ENCODE assay signal across 9 cellular contexts in genomic region chr22:46614070-46614931, GRCh38. TPM values are rescaled to one million over a fixed set of nuclear protein-coding genes. Genes with fewer than 3 reads are reported as not detected.
DNase-seq lines count a peak whose midpoint lies in the region; ATAC-seq, FAIRE-seq and TF ChIP-seq lines count a peak whose summit lies in the region.
"Had no signal": no experiment of that assay in that cellular context is flagged by ENCODE, and none has a peak within 500 bp of the region (broad histone marks: within the 10 kb centered on the region; RNA-seq: fewer than 3 reads in every experiment).

No MANE protein-coding gene starts in this region.

- peak; percentile 55 for DNase-seq in GM18507 (ENCODE audit: extremely low spot score, insufficient read length, low read depth)
- peak; percentile 52 for DNase-seq in activated CD4-positive, CD25-positive, alpha-beta regulatory T cell treated with anti-CD3 and anti-CD28 coated beads, Interleukin-2, amount 50 U/mL, for 72 hours
- DNase-seq in GM12878 (ENCODE audit: low read depth, low spot score) = peak; percentile 70
- DNase-seq in stimulated activated CD4-positive, alpha-beta T cell treated with anti-CD3 and anti-CD28 coated beads, Interleukin-4, amount 100 ng/mL, for 48 hours (ENCODE audit: low read depth in 2 of 2) = peak; percentile 33 to 36
- no peak for DNase-seq in NCI-H446 treated with DMSO at 0.1 percent for 48 hours (lab: John Stamatoyannopoulos, UW)
- no peak for DNase-seq in SK-N-DZ (ENCODE audit: low spot score)
- DNase-seq in esophagus muscularis mucosa (ENCODE audit: extremely low spot score) = no peak
- DNase-seq in uterus = no peak

- TF ChIP-seq RAD21 in GM12878 (IDR thresholded peaks at IDR 0.05; ENCODE audit: insufficient read depth, low read depth, low read length) = no peak

- no peaks in the 10 kb centered on the region for H3K9me3 ChIP-seq in GM12878 (replicated peaks; ENCODE audit: control insufficient read depth, insufficient read depth, low read length)
- H3K9me3 ChIP-seq in esophagus muscularis mucosa = no peaks in the 10 kb centered on the region
- H3K9me3 ChIP-seq in uterus = no peaks in the 10 kb centered on the region

- RAD21 ChIA-PET in GM12878 (lab: Charles Lee; ENCODE audit: unreplicated experiment) = interaction anchor here (0.9 to 1.6 kb wide), 5 partner anchors 9 to 52 kb away, joined by 3 to 7 read pairs (median 4); no protein-coding TSS in a partner anchor

- 4% methylated on average over 30 of the region's 30 CpGs for WGBS in GM12878 (ENCODE audit: insufficient coverage, insufficient replicate concordance, low lambda C conversion rate, missing lambda C conversion rate)
- WGBS in esophagus muscularis mucosa = 76% methylated on average over 30 of the region's 30 CpGs

- H3K27ac ChIP-seq in GM12878 (ENCODE audit: control insufficient read depth, insufficient read depth) (peak overlapping the region; percentile 83), esophagus muscularis mucosa (replicated peaks in 1 of 4) (no peak overlapping the region), uterus (no peak overlapping the region)

- TF ChIP-seq CTCF in GM12878 (IDR thresholded peaks at IDR 0.05 in 2 of 3, conservative IDR thresholded peaks at IDR 0.05 in 1 of 3; ENCODE audit: control insufficient read depth in 2 of 3, extremely low read depth in 1 of 3, insufficient read depth in 1 of 3, low read depth in 3 of 3, low read length in 3 of 3) (no peak), esophagus muscularis mucosa (IDR thresholded peaks at IDR 0.05) (no peak), uterus (IDR thresholded peaks at IDR 0.05) (no peak)

- SMC1A ChIA-PET in GM12878 (lab: Charles Lee; ENCODE audit: uncharacterized antibody, unreplicated experiment) = interaction anchor here (0.6 to 1.3 kb wide), 5 partner anchors 22 to 387 kb away, joined by 3 to 4 read pairs (median 3); no protein-coding TSS in a partner anchor

- FAIRE-seq in GM18507 (lab: Jason Lieb, UNC) (peak; percentile 92), GM12878 (lab: Jason Lieb, UNC) (peak; percentile 79)
- FAIRE-seq: G401.6 had no signal

- POLR2A ChIA-PET in GM12878 (lab: Charles Lee) = interaction anchor here (0.7 to 1.5 kb wide), 3 partner anchors 24 to 28 kb away, joined by 3 to 7 read pairs (median 4); no protein-coding TSS in a partner anchor

- no peak for TF ChIP-seq EP300 in GM12878 (IDR thresholded peaks at IDR 0.05; ENCODE audit: borderline replicate concordance in 1 of 2, control insufficient read depth in 1 of 2, low read depth in 2 of 2, low read length in 2 of 2)
- TF ChIP-seq EP300 in esophagus muscularis mucosa (IDR thresholded peaks at IDR 0.05) = no peak

- H3K36me3 ChIP-seq in GM12878 (ENCODE audit: control insufficient read depth in 2 of 2, insufficient read depth in 2 of 2, low read length in 1 of 2) = no peaks in the 10 kb centered on the region
- H3K36me3 ChIP-seq in esophagus muscularis mucosa = no peaks in the 10 kb centered on the region
- H3K36me3 ChIP-seq in uterus = no peaks in the 10 kb centered on the region

- peaks cover 13% of the 10 kb centered on the region for H3K79me2 ChIP-seq in GM12878 (ENCODE audit: control insufficient read depth, insufficient read depth, low read length)

- CTCF ChIA-PET in GM12878 (lab: Yijun Ruan, JAX) = interaction anchor here (1.1 kb wide), 1 partner anchor 50 kb away, joined by 8 read pairs; no protein-coding TSS in a partner anchor

- BruUV-seq in GM12878 (replicated peaks; lab: Mats Ljungman, UMichigan) = TSS peak; percentile 88

- intact Hi-C loops in GM12878 (cut with micrococcal nuclease; ENCODE audit: unreplicated experiment) = loop anchor here (5.0 kb wide), 1 partner anchor 37 kb away; no protein-coding TSS in a partner anchor
- intact Hi-C loops in esophagus muscularis mucosa (cut with DNase I) = no loop called here
- intact Hi-C loops in uterus (cut with DNase I; ENCODE audit: low total_unique reads) = no loop called here

- no peaks in the 10 kb centered on the region for H4K20me1 ChIP-seq in GM12878 (ENCODE audit: control insufficient read depth, insufficient read depth)

- TF ChIP-seq POLR2A in GM12878 (IDR thresholded peaks at IDR 0.05; ENCODE audit: low read depth, low read length) (peak; percentile 44), esophagus muscularis mucosa (IDR thresholded peaks at IDR 0.05; ENCODE audit: low read depth) (no peak), uterus (IDR thresholded peaks at IDR 0.05) (no peak)

- no peaks in the 10 kb centered on the region for H3K27me3 ChIP-seq in GM12878 (replicated peaks in 1 of 2; ENCODE audit: control insufficient read depth in 2 of 2, insufficient read depth in 2 of 2, low read length in 1 of 2)
- H3K27me3 ChIP-seq in esophagus muscularis mucosa = no peaks in the 10 kb centered on the region
- H3K27me3 ChIP-seq in uterus = no peaks in the 10 kb centered on the region

- peak; percentile 75 for ATAC-seq in GM12878

- peak overlapping the region; percentile 54 for H3K9ac ChIP-seq in GM12878 (ENCODE audit: control insufficient read depth, insufficient read depth, low read length)

- H2AFZ ChIP-seq in GM12878 (ENCODE audit: control insufficient read depth, low read depth, low read length) = peak overlapping the region; percentile 64

- in situ Hi-C loops in GM12878 (cut with MboI) = no loop called here

- peak overlapping the region; percentile 60 for H3K4me3 ChIP-seq in GM12878
- peak overlapping the region in 1 of 4 donors; percentile 7 for H3K4me3 ChIP-seq in esophagus muscularis mucosa
- no peak overlapping the region for H3K4me3 ChIP-seq in uterus

- H3K4me1 ChIP-seq in GM12878 (ENCODE audit: control insufficient read depth, insufficient read depth, low read length) (peaks cover 19% of the 10 kb centered on the region), esophagus muscularis mucosa (peaks cover 47 to 53% (median 48%) of the 10 kb centered on the region in 4 donors), uterus (no peaks in the 10 kb centered on the region)

- peak overlapping the region; percentile 65 for H3K4me2 ChIP-seq in GM12878 (ENCODE audit: control insufficient read depth, insufficient read depth)

TF ChIP-seq in GM12878, 131 proteins besides CTCF, POLR2A, EP300 and RAD21 (continues in another document):
- TF ChIP-seq, protein P1, sequence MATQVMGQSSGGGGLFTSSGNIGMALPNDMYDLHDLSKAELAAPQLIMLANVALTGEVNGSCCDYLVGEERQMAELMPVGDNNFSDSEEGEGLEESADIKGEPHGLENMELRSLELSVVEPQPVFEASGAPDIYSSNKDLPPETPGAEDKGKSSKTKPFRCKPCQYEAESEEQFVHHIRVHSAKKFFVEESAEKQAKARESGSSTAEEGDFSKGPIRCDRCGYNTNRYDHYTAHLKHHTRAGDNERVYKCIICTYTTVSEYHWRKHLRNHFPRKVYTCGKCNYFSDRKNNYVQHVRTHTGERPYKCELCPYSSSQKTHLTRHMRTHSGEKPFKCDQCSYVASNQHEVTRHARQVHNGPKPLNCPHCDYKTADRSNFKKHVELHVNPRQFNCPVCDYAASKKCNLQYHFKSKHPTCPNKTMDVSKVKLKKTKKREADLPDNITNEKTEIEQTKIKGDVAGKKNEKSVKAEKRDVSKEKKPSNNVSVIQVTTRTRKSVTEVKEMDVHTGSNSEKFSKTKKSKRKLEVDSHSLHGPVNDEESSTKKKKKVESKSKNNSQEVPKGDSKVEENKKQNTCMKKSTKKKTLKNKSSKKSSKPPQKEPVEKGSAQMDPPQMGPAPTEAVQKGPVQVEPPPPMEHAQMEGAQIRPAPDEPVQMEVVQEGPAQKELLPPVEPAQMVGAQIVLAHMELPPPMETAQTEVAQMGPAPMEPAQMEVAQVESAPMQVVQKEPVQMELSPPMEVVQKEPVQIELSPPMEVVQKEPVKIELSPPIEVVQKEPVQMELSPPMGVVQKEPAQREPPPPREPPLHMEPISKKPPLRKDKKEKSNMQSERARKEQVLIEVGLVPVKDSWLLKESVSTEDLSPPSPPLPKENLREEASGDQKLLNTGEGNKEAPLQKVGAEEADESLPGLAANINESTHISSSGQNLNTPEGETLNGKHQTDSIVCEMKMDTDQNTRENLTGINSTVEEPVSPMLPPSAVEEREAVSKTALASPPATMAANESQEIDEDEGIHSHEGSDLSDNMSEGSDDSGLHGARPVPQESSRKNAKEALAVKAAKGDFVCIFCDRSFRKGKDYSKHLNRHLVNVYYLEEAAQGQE (IDR thresholded peaks at IDR 0.05; ENCODE audit: low read depth, low read length) = no peak
- TF ChIP-seq CBX5 (IDR thresholded peaks at IDR 0.05; ENCODE audit: low read depth) (no peak), JUNB (IDR thresholded peaks at IDR 0.05) (no peak), SP1 (IDR thresholded peaks at IDR 0.05; ENCODE audit: low read depth, low read length) (no peak)

RNA-seq across cellular contexts. Expression of gene GRAMD4, which starts 5.9 kb away (rescaled TPM):
- total RNA-seq in GM12878 (2013; cell fraction: nucleolus; rRNA removed) = 20.3 and 24.6 TPM in 2 replicates
- total RNA-seq in GM12878 (2014; rRNA removed) (27.4 and 28.7 TPM in 2 replicates), GM12878 (2014; rRNA removed; fragmentation: Illumina TruSeq; extraction: Trizol) (8.9 and 11.7 TPM in 2 replicates), GM12878 (2021) (45.5 and 49.1 TPM in 2 replicates), esophagus muscularis mucosa (100 to 1,000 TPM in 1 of 4 donors, 10 to 100 TPM in 3; 20.0 to 126 (median 63.8) TPM), uterus (10 to 100 TPM in 3 of 4 donors, 1 to 10 TPM in 1; 5.6 to 37.0 (median 15.2) TPM)
- 2.6 TPM for polyA plus RNA-seq in GM12878 (2011; ENCODE audit: low read depth)
- polyA plus RNA-seq in GM12878 (2011; rRNA removed) (22.1 and 24.3 TPM in 2 replicates), GM12878 (2014; fragmentation: Illumina TruSeq; extraction: Trizol) (7.2 and 9.5 TPM in 2 replicates), GM12878 (2014; fragmentation: Nextera tagmentation; extraction: Ambion mirVana) (under 1 TPM; 0.21 to 0.73 TPM), GM12878 (2014; rRNA removed) (32.3 and 38.6 TPM in 2 replicates), GM12878 (2016; fragmentation: Nextera tagmentation; extraction: Ambion mirVana) (1 to 10 TPM; 4.2 to 5.3 TPM)
- 11.8 and 18.5 TPM in 2 replicates for polyA plus RNA-seq in GM12878 (2011; cell fraction: cytosol; rRNA removed)
- polyA plus RNA-seq in GM12878 (2011; cell fraction: nucleus; rRNA removed) = 69.1 and 78.8 TPM in 2 replicates
- polyA plus RNA-seq in GM12878 (2012) = 6.2 and 8.4 TPM in 2 replicates
- polyA minus RNA-seq in GM12878 (2011; rRNA and poly(A)+ RNA removed) = 34.2 and 34.7 TPM in 2 replicates
- 13.9 and 15.8 TPM in 2 replicates for polyA minus RNA-seq in GM12878 (2011; cell fraction: cytosol; rRNA and poly(A)+ RNA removed)
- polyA minus RNA-seq in GM12878 (2011; cell fraction: nucleus; rRNA and poly(A)+ RNA removed) = 26.5 and 39.9 TPM in 2 replicates
- polyA plus RNA-seq in SK-N-DZ (2014; cell fraction: cytosol; rRNA removed) = 28.9 and 29.1 TPM in 2 replicates
- polyA plus RNA-seq in SK-N-DZ (2014; cell fraction: nucleus; rRNA removed) = 45.5 and 75.0 TPM in 2 replicates

Comparison
In these comparisons a context has a peak if more than half of its experiments do, and no peak if none do; other contexts are left out.
1. DNase-seq: peak in GM18507 (single experiment), activated CD4-positive, CD25-positive, alpha-beta regulatory T cell treated with anti-CD3 and anti-CD28 coated beads, Interleukin-2, amount 50 U/mL, for 72 hours (single experiment), GM12878 (single experiment) and stimulated activated CD4-positive, alpha-beta T cell treated with anti-CD3 and anti-CD28 coated beads, Interleukin-4, amount 100 ng/mL, for 48 hours (2 of 2); none in NCI-H446 treated with DMSO at 0.1 percent for 48 hours (single experiment), SK-N-DZ (single experiment), esophagus muscularis mucosa (single experiment) and uterus (0 of 2).